1 cellular context compared by ENCODE assay signal in genomic region chr1:58546520-58547308, GRCh38.
A peak's percentile ranks its signal among the peaks of the same experiment; 100 is the strongest.
TF ChIP-seq lines count a peak whose summit lies in the region.

OMA1 (minus strand) TSS chr1:58546726; CDS start chr1:58539294, 7,432 bp downstream.

TF ChIP-seq in HepG2, 621 proteins besides CTCF, POLR2A, EP300 and RAD21 (continued from another document and continues in another):
- TF ChIP-seq SAFB2 (CRISPR knock-in tag; IDR thresholded peaks at IDR 0.05; ENCODE audit: borderline replicate concordance, low read depth): no peak
- TF ChIP-seq ZNF333 (CRISPR knock-in tag; IDR thresholded peaks at IDR 0.05; ENCODE audit: borderline replicate concordance): peak; percentile 47; the same call in 1 of the 2 replicates
- TF ChIP-seq, protein P1, sequence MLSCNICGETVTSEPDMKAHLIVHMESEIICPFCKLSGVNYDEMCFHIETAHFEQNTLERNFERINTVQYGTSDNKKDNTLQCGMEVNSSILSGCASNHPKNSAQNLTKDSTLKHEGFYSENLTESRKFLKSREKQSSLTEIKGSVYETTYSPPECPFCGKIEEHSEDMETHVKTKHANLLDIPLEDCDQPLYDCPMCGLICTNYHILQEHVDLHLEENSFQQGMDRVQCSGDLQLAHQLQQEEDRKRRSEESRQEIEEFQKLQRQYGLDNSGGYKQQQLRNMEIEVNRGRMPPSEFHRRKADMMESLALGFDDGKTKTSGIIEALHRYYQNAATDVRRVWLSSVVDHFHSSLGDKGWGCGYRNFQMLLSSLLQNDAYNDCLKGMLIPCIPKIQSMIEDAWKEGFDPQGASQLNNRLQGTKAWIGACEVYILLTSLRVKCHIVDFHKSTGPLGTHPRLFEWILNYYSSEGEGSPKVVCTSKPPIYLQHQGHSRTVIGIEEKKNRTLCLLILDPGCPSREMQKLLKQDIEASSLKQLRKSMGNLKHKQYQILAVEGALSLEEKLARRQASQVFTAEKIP (CRISPR knock-in tag; IDR thresholded peaks at IDR 0.05; ENCODE audit: borderline replicate concordance): no peak
- TF ChIP-seq, protein P2, sequence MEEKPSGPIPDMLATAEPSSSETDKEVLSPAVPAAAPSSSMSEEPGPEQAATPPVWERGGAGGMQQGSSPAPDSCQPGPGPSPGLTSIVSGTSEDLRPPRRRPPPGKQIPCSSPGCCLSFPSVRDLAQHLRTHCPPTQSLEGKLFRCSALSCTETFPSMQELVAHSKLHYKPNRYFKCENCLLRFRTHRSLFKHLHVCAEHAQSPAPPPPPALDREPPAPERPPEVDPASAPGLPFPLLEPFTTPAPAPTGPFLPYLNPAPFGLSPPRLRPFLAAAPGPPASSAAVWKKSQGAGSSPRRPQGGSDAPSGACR (CRISPR knock-in tag; IDR thresholded peaks at IDR 0.05): 0 out of 2 replicates have a peak, but pooled peaks have one; percentile 49
- TF ChIP-seq, protein P3, sequence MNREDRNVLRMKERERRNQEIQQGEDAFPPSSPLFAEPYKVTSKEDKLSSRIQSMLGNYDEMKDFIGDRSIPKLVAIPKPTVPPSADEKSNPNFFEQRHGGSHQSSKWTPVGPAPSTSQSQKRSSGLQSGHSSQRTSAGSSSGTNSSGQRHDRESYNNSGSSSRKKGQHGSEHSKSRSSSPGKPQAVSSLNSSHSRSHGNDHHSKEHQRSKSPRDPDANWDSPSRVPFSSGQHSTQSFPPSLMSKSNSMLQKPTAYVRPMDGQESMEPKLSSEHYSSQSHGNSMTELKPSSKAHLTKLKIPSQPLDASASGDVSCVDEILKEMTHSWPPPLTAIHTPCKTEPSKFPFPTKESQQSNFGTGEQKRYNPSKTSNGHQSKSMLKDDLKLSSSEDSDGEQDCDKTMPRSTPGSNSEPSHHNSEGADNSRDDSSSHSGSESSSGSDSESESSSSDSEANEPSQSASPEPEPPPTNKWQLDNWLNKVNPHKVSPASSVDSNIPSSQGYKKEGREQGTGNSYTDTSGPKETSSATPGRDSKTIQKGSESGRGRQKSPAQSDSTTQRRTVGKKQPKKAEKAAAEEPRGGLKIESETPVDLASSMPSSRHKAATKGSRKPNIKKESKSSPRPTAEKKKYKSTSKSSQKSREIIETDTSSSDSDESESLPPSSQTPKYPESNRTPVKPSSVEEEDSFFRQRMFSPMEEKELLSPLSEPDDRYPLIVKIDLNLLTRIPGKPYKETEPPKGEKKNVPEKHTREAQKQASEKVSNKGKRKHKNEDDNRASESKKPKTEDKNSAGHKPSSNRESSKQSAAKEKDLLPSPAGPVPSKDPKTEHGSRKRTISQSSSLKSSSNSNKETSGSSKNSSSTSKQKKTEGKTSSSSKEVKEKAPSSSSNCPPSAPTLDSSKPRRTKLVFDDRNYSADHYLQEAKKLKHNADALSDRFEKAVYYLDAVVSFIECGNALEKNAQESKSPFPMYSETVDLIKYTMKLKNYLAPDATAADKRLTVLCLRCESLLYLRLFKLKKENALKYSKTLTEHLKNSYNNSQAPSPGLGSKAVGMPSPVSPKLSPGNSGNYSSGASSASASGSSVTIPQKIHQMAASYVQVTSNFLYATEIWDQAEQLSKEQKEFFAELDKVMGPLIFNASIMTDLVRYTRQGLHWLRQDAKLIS (CRISPR knock-in tag; IDR thresholded peaks at IDR 0.05): no peak
- TF ChIP-seq GLI4 (CRISPR knock-in tag; IDR thresholded peaks at IDR 0.05; ENCODE audit: borderline replicate concordance): no peak
- no peak for TF ChIP-seq BCL3 (CRISPR knock-in tag; IDR thresholded peaks at IDR 0.05)
- TF ChIP-seq, protein P4, sequence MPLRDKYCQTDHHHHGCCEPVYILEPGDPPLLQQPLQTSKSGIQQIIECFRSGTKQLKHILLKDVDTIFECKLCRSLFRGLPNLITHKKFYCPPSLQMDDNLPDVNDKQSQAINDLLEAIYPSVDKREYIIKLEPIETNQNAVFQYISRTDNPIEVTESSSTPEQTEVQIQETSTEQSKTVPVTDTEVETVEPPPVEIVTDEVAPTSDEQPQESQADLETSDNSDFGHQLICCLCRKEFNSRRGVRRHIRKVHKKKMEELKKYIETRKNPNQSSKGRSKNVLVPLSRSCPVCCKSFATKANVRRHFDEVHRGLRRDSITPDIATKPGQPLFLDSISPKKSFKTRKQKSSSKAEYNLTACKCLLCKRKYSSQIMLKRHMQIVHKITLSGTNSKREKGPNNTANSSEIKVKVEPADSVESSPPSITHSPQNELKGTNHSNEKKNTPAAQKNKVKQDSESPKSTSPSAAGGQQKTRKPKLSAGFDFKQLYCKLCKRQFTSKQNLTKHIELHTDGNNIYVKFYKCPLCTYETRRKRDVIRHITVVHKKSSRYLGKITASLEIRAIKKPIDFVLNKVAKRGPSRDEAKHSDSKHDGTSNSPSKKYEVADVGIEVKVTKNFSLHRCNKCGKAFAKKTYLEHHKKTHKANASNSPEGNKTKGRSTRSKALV (CRISPR knock-in tag; IDR thresholded peaks at IDR 0.05): no peak
- no peak for TF ChIP-seq ZNF282 (IDR thresholded peaks at IDR 0.05; ENCODE audit: partially characterized antibody)
- 0 out of 2 replicates have a peak, but pooled peaks have one; percentile 62 for TF ChIP-seq ZSCAN12 (CRISPR knock-in tag; IDR thresholded peaks at IDR 0.05)
- no peak for TF ChIP-seq RCOR2 (CRISPR knock-in tag; IDR thresholded peaks at IDR 0.05)
- TF ChIP-seq ZBTB42 (CRISPR knock-in tag; IDR thresholded peaks at IDR 0.05): no peak
- TF ChIP-seq ZNF549 (CRISPR knock-in tag; IDR thresholded peaks at IDR 0.05): no peak
- TF ChIP-seq RFX5 (IDR thresholded peaks at IDR 0.05; ENCODE audit: low read depth, low read length): no peak
- TF ChIP-seq ZNF253 (CRISPR knock-in tag; IDR thresholded peaks at IDR 0.05; ENCODE audit: borderline replicate concordance): no peak
- TF ChIP-seq YEATS4 (CRISPR knock-in tag; IDR thresholded peaks at IDR 0.05; ENCODE audit: borderline replicate concordance): peak; percentile 59; the same call in 1 of the 2 replicates
- no peak for TF ChIP-seq ZBED4 (CRISPR knock-in tag; IDR thresholded peaks at IDR 0.05; ENCODE audit: borderline replicate concordance)
- no peak for TF ChIP-seq NFATC3 (CRISPR knock-in tag; IDR thresholded peaks at IDR 0.05)
- TF ChIP-seq ZNF552 (CRISPR knock-in tag; IDR thresholded peaks at IDR 0.05; ENCODE audit: borderline replicate concordance): no peak
- TF ChIP-seq ATF1 (CRISPR knock-in tag; IDR thresholded peaks at IDR 0.05): no peak
- TF ChIP-seq SALL2 (CRISPR knock-in tag; IDR thresholded peaks at IDR 0.05): peak; percentile 82; the same call in 1 of the 2 replicates
- no peak; the same call in 1 of the 2 replicates for TF ChIP-seq ZZZ3 (CRISPR knock-in tag; IDR thresholded peaks at IDR 0.05; ENCODE audit: borderline replicate concordance)
- TF ChIP-seq ZNF788 (CRISPR knock-in tag; IDR thresholded peaks at IDR 0.05; ENCODE audit: borderline replicate concordance): peak; percentile 52; the same call in 1 of the 2 replicates
- TF ChIP-seq ZNF577 (CRISPR knock-in tag; IDR thresholded peaks at IDR 0.05; ENCODE audit: borderline replicate concordance, low read depth): no peak
- TF ChIP-seq MAZ (IDR thresholded peaks at IDR 0.05; ENCODE audit: borderline replicate concordance, low read depth, low read length): 0 out of 2 replicates have a peak, but pooled peaks have one; percentile 60
- TF ChIP-seq MAZ (CRISPR knock-in tag; IDR thresholded peaks at IDR 0.05; ENCODE audit: low read depth): peak; percentile 74; the same call in 1 of the 2 replicates
- TF ChIP-seq ZNF766 (CRISPR knock-in tag; IDR thresholded peaks at IDR 0.05; ENCODE audit: borderline replicate concordance): peak; percentile 53; the same call in 1 of the 2 replicates
- no peak for TF ChIP-seq CREM (IDR thresholded peaks at IDR 0.05)
- TF ChIP-seq CREM (CRISPR knock-in tag; IDR thresholded peaks at IDR 0.05): no peak
- TF ChIP-seq CBX5 (CRISPR knock-in tag; IDR thresholded peaks at IDR 0.05; ENCODE audit: borderline replicate concordance): 0 out of 2 replicates have a peak, but pooled peaks have one; percentile 50
- TF ChIP-seq, protein P5, sequence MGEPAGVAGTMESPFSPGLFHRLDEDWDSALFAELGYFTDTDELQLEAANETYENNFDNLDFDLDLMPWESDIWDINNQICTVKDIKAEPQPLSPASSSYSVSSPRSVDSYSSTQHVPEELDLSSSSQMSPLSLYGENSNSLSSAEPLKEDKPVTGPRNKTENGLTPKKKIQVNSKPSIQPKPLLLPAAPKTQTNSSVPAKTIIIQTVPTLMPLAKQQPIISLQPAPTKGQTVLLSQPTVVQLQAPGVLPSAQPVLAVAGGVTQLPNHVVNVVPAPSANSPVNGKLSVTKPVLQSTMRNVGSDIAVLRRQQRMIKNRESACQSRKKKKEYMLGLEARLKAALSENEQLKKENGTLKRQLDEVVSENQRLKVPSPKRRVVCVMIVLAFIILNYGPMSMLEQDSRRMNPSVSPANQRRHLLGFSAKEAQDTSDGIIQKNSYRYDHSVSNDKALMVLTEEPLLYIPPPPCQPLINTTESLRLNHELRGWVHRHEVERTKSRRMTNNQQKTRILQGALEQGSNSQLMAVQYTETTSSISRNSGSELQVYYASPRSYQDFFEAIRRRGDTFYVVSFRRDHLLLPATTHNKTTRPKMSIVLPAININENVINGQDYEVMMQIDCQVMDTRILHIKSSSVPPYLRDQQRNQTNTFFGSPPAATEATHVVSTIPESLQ (CRISPR knock-in tag; conservative IDR thresholded peaks at IDR 0.05): no peak
- TF ChIP-seq ARNT2 (CRISPR knock-in tag; IDR thresholded peaks at IDR 0.05; ENCODE audit: low read depth): peak; percentile 47
- no peak for TF ChIP-seq ZNF652 (CRISPR knock-in tag; IDR thresholded peaks at IDR 0.05; ENCODE audit: borderline replicate concordance, low read depth)
- no peak for TF ChIP-seq ZNF7 (CRISPR knock-in tag; IDR thresholded peaks at IDR 0.05)
- no peak for TF ChIP-seq ATF7 (IDR thresholded peaks at IDR 0.05)
- TF ChIP-seq ATF7 (CRISPR knock-in tag; IDR thresholded peaks at IDR 0.05): no peak
- TF ChIP-seq GFI1 (CRISPR knock-in tag; IDR thresholded peaks at IDR 0.05; ENCODE audit: borderline replicate concordance): no peak
- TF ChIP-seq CC2D1A (CRISPR knock-in tag; IDR thresholded peaks at IDR 0.05): no peak
- TF ChIP-seq, protein P6, sequence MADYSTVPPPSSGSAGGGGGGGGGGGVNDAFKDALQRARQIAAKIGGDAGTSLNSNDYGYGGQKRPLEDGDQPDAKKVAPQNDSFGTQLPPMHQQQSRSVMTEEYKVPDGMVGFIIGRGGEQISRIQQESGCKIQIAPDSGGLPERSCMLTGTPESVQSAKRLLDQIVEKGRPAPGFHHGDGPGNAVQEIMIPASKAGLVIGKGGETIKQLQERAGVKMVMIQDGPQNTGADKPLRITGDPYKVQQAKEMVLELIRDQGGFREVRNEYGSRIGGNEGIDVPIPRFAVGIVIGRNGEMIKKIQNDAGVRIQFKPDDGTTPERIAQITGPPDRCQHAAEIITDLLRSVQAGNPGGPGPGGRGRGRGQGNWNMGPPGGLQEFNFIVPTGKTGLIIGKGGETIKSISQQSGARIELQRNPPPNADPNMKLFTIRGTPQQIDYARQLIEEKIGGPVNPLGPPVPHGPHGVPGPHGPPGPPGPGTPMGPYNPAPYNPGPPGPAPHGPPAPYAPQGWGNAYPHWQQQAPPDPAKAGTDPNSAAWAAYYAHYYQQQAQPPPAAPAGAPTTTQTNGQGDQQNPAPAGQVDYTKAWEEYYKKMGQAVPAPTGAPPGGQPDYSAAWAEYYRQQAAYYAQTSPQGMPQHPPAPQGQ (CRISPR knock-in tag; IDR thresholded peaks at IDR 0.05; ENCODE audit: borderline replicate concordance): no peak
- no peak for TF ChIP-seq SP2 (CRISPR knock-in tag; IDR thresholded peaks at IDR 0.05)
- TF ChIP-seq ZNF639 (CRISPR knock-in tag; conservative IDR thresholded peaks at IDR 0.05): peak; percentile 63; the same call in 1 of the 2 replicates
